Comparison of ENCODE assay signal across 1 cellular context in genomic region chrX:118349188-118349587, GRCh38.
TF ChIP-seq lines count a peak whose summit lies in the region.

No MANE protein-coding gene starts in this region.

TF ChIP-seq in neural cell, 6 proteins besides CTCF, POLR2A, EP300 and RAD21 (continued from another document):
- TF ChIP-seq REST (IDR thresholded peaks at IDR 0.05; ENCODE audit: borderline replicate concordance) = no peak
- no peak for TF ChIP-seq EZH2 (IDR thresholded peaks at IDR 0.05; ENCODE audit: borderline replicate concordance, insufficient read depth, low read length, poor library complexity, severe bottlenecking)
- no peak for TF ChIP-seq TAF1 (IDR thresholded peaks at IDR 0.05; ENCODE audit: low read depth)
- no peak for TF ChIP-seq POLR2AphosphoS5 (IDR thresholded peaks at IDR 0.05)
